1 cellular context compared by ENCODE assay signal in the genomic region with DNA sequence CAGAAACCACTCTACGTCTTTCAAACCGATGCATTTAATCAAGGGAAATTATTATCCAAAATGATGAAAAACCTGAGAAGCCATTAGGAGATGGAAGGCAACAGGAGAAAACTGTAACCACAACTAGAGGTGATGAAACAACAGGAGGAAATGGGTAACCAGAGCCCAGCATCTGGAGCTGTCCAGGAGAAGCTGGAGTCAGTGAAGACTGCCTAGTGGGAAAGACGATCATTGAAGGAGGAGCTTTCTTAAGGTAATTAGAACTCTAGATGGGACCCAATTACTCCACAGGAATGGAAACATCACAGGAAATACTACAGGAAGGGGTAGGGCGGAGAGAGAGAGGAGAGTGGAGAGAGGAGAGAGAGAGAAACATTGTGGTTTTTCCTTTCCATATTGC.
TF ChIP-seq lines count a peak whose summit lies in the region.

No MANE protein-coding gene starts in this region.

TF ChIP-seq in SK-N-SH treated with all-trans-retinoic acid at 6 μM for 48 hours, 23 proteins besides CTCF, POLR2A, EP300 and RAD21 (continued from another document):
- TF ChIP-seq TSHZ2 (CRISPR knock-in tag; IDR thresholded peaks at IDR 0.05) (no peak), OSR1 (CRISPR knock-in tag; IDR thresholded peaks at IDR 0.05) (no peak), RARB (CRISPR knock-in tag; IDR thresholded peaks at IDR 0.05) (no peak), ZFP30 (CRISPR knock-in tag; IDR thresholded peaks at IDR 0.05) (no peak), ZNF565 (CRISPR knock-in tag; conservative IDR thresholded peaks at IDR 0.05; ENCODE audit: low read depth) (no peak), TOX (CRISPR knock-in tag; IDR thresholded peaks at IDR 0.05; ENCODE audit: borderline replicate concordance) (no peak), CSDC2 (CRISPR knock-in tag; IDR thresholded peaks at IDR 0.05) (no peak), ZNF70 (CRISPR knock-in tag; IDR thresholded peaks at IDR 0.05) (no peak), ZC3H10 (CRISPR knock-in tag; IDR thresholded peaks at IDR 0.05) (no peak)
- TF ChIP-seq, protein P1, sequence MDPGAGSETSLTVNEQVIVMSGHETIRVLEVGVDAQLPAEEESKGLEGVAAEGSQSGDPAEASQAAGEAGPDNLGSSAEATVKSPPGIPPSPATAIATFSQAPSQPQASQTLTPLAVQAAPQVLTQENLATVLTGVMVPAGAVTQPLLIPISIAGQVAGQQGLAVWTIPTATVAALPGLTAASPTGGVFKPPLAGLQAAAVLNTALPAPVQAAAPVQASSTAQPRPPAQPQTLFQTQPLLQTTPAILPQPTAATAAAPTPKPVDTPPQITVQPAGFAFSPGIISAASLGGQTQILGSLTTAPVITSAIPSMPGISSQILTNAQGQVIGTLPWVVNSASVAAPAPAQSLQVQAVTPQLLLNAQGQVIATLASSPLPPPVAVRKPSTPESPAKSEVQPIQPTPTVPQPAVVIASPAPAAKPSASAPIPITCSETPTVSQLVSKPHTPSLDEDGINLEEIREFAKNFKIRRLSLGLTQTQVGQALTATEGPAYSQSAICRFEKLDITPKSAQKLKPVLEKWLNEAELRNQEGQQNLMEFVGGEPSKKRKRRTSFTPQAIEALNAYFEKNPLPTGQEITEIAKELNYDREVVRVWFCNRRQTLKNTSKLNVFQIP (CRISPR knock-in tag; IDR thresholded peaks at IDR 0.05; ENCODE audit: borderline replicate concordance, low read depth), result no peak
- TF ChIP-seq, protein P2, sequence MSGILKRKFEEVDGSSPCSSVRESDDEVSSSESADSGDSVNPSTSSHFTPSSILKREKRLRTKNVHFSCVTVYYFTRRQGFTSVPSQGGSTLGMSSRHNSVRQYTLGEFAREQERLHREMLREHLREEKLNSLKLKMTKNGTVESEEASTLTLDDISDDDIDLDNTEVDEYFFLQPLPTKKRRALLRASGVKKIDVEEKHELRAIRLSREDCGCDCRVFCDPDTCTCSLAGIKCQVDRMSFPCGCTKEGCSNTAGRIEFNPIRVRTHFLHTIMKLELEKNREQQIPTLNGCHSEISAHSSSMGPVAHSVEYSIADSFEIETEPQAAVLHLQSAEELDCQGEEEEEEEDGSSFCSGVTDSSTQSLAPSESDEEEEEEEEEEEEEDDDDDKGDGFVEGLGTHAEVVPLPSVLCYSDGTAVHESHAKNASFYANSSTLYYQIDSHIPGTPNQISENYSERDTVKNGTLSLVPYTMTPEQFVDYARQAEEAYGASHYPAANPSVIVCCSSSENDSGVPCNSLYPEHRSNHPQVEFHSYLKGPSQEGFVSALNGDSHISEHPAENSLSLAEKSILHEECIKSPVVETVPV (CRISPR knock-in tag; IDR thresholded peaks at IDR 0.05), result no peak
- TF ChIP-seq, protein P3, sequence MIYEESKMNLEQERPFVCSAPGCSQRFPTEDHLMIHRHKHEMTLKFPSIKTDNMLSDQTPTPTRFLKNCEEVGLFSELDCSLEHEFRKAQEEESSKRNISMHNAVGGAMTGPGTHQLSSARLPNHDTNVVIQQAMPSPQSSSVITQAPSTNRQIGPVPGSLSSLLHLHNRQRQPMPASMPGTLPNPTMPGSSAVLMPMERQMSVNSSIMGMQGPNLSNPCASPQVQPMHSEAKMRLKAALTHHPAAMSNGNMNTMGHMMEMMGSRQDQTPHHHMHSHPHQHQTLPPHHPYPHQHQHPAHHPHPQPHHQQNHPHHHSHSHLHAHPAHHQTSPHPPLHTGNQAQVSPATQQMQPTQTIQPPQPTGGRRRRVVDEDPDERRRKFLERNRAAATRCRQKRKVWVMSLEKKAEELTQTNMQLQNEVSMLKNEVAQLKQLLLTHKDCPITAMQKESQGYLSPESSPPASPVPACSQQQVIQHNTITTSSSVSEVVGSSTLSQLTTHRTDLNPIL (CRISPR knock-in tag; IDR thresholded peaks at IDR 0.05; ENCODE audit: low read depth), result no peak
